In genomic region chr1:221800831-221801610, GRCh38 we compare ENCODE assay signal across 1 cellular context.
TF ChIP-seq lines count a peak whose summit lies in the region.

No MANE protein-coding gene starts in this region.

TF ChIP-seq in IMR-90, 13 proteins besides CTCF, POLR2A, EP300 and RAD21:
- TF ChIP-seq CEBPB (IDR thresholded peaks at IDR 0.05; ENCODE audit: low read depth, low read length) (no peak), MAFK (IDR thresholded peaks at IDR 0.05; ENCODE audit: low read depth, low read length) (no peak)
